ENCODE assay signal across 7 cellular contexts in the genomic region with DNA sequence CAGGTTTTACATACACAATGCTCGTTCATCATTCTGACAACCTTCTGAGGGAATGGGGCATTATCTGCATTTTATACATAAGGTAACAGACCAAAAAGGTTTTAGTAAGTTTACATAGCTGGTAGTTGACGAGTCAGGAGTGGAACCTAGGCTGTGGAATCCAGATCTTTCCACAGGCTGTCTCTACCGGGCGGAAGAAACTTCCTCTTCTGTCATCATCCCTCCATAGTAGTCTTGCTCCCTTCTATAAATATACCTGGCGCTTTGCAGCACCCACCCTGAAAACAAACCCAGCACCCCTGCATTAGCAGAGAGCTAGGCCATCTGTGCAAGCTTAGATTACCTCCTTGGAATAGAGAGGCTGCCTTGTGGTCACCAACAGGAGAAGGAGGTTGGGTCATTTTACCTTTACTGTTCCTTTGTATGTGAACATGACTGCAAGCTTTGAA. TPM values are rescaled to one million over a fixed set of nuclear protein-coding genes. Genes with fewer than 3 reads are reported as not detected.
A peak's percentile ranks its signal among the peaks of the same experiment; 100 is the strongest.
DNase-seq lines count a peak whose midpoint lies in the region; ATAC-seq and TF ChIP-seq lines count a peak whose summit lies in the region.

No MANE protein-coding gene starts in this region.

- H3K36me3 ChIP-seq in HEK293 (ENCODE audit: control insufficient read depth in 2 of 2, insufficient read depth in 1 of 2, low read length in 2 of 2) (no peaks in the 10 kb centered on the region), PC-9 (ENCODE audit: low read depth) (peaks cover 4% of the 10 kb centered on the region; the same call in 1 of the 2 replicates), rectal smooth muscle tissue (ENCODE audit: control insufficient read depth, insufficient read depth, low read length) (no peaks in the 10 kb centered on the region)

- H3K9me3 ChIP-seq in HEK293 (ENCODE audit: control insufficient read depth, insufficient read depth, low read depth, low read length) (no peaks in the 10 kb centered on the region), PC-9 (ENCODE audit: insufficient read depth, low read depth) (no peaks in the 10 kb centered on the region)

- H3K27me3 ChIP-seq in PC-9 (ENCODE audit: insufficient read depth, low read depth) = no peaks in the 10 kb centered on the region
- peaks cover 2% of the 10 kb centered on the region for H3K27me3 ChIP-seq in rectal smooth muscle tissue (ENCODE audit: control insufficient read depth, insufficient read depth, low read length)

- peaks cover 18% of the 10 kb centered on the region for H3F3A ChIP-seq in PC-9 (ENCODE audit: insufficient read depth, low read depth)

- intact Hi-C loops in PC-9 (cut with micrococcal nuclease; ENCODE audit: unreplicated experiment) = loop anchor here (5.0 kb wide), 2 partner anchors 108 to 162 kb away; a partner anchor contains a TSS

- peak overlapping the region; percentile 87 for H2AFZ ChIP-seq in PC-9

- no peak overlapping the region for H3K27ac ChIP-seq in HEK293 (ENCODE audit: extremely low read depth, low read depth, low read length)
- peak overlapping the region; percentile 17 for H3K27ac ChIP-seq in PC-9
- H3K27ac ChIP-seq in rectal smooth muscle tissue (ENCODE audit: low read depth, low read length) = no peak overlapping the region

- H3K79me2 ChIP-seq in PC-9 (ENCODE audit: low read depth) = peaks cover 52% of the 10 kb centered on the region

- H3K4me3 ChIP-seq in HEK293 (ENCODE audit: low read depth, low read length) = peak overlapping the region; percentile 93
- peak overlapping the region; percentile 65 for H3K4me3 ChIP-seq in PC-9
- H3K4me3 ChIP-seq in rectal smooth muscle tissue (ENCODE audit: low read length) = peak overlapping the region; percentile 78

- H3K9ac ChIP-seq in rectal smooth muscle tissue (ENCODE audit: low read length) = no peak overlapping the region

- H3K4me1 ChIP-seq in HEK293 (ENCODE audit: control insufficient read depth, insufficient read depth, low read length) (peaks cover 6% of the 10 kb centered on the region; the same call in 1 of the 2 replicates), PC-9 (replicated peaks; ENCODE audit: insufficient read depth) (peaks cover 28% of the 10 kb centered on the region), rectal smooth muscle tissue (ENCODE audit: control insufficient read depth, insufficient read depth, low read length) (no peaks in the 10 kb centered on the region)

- DNase-seq in PC-9 (peak in 1 of 2 experiments; percentile 49), erythroblast (lab: John Stamatoyannopoulos, UW) (peak; percentile 39 to 61), CD1c-positive myeloid dendritic cell (ENCODE audit: extremely low spot score) (no peak)
- DNase-seq in central memory CD4-positive, alpha-beta T cell = no peak

- H3K4me2 ChIP-seq in PC-9 = peak overlapping the region; percentile 79

- BruUV-seq in PC-9 (replicated peaks; lab: Mats Ljungman, UMichigan) = no TSS peak

- H3K9me2 ChIP-seq in PC-9 (ENCODE audit: insufficient read depth) = no peaks in the 10 kb centered on the region

- no peak for TF ChIP-seq POLR2A in erythroblast (IDR thresholded peaks at IDR 0.05; ENCODE audit: low read length)

- TF ChIP-seq CTCF in HEK293 (tag by site-specific recombination; IDR thresholded peaks at IDR 0.05) (no peak), PC-9 (conservative IDR thresholded peaks at IDR 0.05) (no peak)

- H4K20me1 ChIP-seq in PC-9 (ENCODE audit: insufficient read depth) = no peaks in the 10 kb centered on the region

- no peak for ATAC-seq in HG03521 (IDR thresholded peaks at IDR 0.05; ENCODE audit: unreplicated experiment)

- POLR2A ChIA-PET in HEK293 (lab: Yijun Ruan, JAX) = interaction anchor here (0.7 to 2.1 kb wide), 2 partner anchors 16 to 46 kb away, joined by 6 to 9 read pairs; no protein-coding TSS in a partner anchor
- POLR2A ChIA-PET in PC-9 (lab: Charles Lee; ENCODE audit: unreplicated experiment) = interaction anchor here (0.5 to 0.6 kb wide), 2 partner anchors 110 to 575 kb away, joined by 4 read pairs; no protein-coding TSS in a partner anchor

- CTCF ChIA-PET in HEK293 (lab: Yijun Ruan, JAX) (interaction anchor here (0.6 to 1.8 kb wide), 2 partner anchors 15 to 645 kb away, joined by 5 to 7 read pairs; no protein-coding TSS in a partner anchor), PC-9 (lab: Charles Lee) (interaction anchor here (0.5 to 1.2 kb wide), 3 partner anchors 52 to 657 kb away, joined by 3 to 5 read pairs (median 3); no protein-coding TSS in a partner anchor)

TF ChIP-seq in HEK293, 187 proteins besides CTCF, POLR2A, EP300 and RAD21:
- TF ChIP-seq, protein P1, sequence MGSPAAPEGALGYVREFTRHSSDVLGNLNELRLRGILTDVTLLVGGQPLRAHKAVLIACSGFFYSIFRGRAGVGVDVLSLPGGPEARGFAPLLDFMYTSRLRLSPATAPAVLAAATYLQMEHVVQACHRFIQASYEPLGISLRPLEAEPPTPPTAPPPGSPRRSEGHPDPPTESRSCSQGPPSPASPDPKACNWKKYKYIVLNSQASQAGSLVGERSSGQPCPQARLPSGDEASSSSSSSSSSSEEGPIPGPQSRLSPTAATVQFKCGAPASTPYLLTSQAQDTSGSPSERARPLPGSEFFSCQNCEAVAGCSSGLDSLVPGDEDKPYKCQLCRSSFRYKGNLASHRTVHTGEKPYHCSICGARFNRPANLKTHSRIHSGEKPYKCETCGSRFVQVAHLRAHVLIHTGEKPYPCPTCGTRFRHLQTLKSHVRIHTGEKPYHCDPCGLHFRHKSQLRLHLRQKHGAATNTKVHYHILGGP (tag by site-specific recombination; IDR thresholded peaks at IDR 0.05) = no peak
- TF ChIP-seq, protein P2, sequence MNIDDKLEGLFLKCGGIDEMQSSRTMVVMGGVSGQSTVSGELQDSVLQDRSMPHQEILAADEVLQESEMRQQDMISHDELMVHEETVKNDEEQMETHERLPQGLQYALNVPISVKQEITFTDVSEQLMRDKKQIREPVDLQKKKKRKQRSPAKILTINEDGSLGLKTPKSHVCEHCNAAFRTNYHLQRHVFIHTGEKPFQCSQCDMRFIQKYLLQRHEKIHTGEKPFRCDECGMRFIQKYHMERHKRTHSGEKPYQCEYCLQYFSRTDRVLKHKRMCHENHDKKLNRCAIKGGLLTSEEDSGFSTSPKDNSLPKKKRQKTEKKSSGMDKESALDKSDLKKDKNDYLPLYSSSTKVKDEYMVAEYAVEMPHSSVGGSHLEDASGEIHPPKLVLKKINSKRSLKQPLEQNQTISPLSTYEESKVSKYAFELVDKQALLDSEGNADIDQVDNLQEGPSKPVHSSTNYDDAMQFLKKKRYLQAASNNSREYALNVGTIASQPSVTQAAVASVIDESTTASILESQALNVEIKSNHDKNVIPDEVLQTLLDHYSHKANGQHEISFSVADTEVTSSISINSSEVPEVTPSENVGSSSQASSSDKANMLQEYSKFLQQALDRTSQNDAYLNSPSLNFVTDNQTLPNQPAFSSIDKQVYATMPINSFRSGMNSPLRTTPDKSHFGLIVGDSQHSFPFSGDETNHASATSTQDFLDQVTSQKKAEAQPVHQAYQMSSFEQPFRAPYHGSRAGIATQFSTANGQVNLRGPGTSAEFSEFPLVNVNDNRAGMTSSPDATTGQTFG (tag by site-specific recombination; IDR thresholded peaks at IDR 0.05; ENCODE audit: borderline replicate concordance) = no peak

RNA-seq across cellular contexts. Expression of a gene that starts 1.3 kb away (rescaled TPM):
- total RNA-seq in PC-9 (2021) = 26.5 and 31.1 TPM in 2 replicates

RNA-seq across cellular contexts. Expression of a gene that starts 49.9 kb away (rescaled TPM):
- 34.2 and 76.1 TPM in 2 replicates for total RNA-seq in PC-9 (2021)

Comparison
In these comparisons a context has a peak if more than half of its experiments do, and no peak if none do; other contexts are left out.
1. DNase-seq: peak in erythroblast (2 of 2); none in CD1c-positive myeloid dendritic cell (single experiment) and central memory CD4-positive, alpha-beta T cell (single experiment).
2. Peak in every context shown above with its lines, with median percentiles within 50 percentile points of each other: H3K4me3 ChIP-seq.